ENCODE assay signal across 8 cellular contexts in the genomic region with DNA sequence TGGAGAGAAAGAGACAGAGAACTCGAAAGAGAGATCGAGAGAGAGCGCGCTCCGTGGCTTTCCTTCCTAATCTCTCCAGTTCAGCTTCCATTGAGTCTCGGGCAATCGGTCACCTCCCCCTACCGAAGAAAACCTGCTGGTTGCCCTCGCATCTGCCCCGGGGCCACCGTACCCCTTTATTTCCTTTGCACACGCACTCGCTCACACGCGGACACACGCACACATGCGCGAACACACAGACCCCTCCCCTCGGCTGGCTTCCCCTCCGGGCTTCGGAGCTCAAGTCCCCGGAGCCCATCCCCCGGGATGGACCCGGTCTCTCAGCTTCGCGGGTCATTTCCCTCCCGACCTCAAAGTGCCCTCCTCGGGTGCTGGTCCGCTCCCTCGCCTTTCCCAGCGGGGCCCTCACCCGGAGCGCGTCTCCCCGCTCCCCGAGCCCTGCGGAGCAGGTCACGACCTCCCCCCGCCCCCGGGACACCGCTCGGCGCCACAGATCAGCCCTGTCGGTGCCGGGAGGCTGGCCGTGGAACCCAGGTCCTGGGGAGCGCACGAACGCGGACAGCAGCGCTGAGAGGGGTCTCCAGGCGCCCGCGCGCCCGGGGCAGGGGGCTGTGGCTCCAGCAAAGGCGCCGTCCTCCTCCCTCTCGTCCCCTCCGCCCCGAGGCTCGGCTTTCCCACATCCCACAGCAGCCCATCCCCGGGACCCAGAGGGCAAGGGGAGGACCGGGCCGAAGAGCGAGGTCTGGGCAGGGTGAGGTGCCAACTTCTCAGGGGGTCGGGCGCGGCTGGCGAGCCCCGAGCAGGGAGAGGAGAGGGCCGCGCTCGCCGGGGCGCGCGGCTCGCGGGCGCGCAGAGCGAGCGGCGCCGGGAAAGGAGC. TPM values are rescaled to one million over a fixed set of nuclear protein-coding genes. Genes with fewer than 3 reads are reported as not detected.
DNase-seq lines count a peak whose midpoint lies in the region; ATAC-seq and TF ChIP-seq lines count a peak whose summit lies in the region.

No MANE protein-coding gene starts in this region.

- BruUV-seq in A673 (replicated peaks; lab: Mats Ljungman, UMichigan) = no TSS peak

- peak overlapping the region; percentile 100 for H3K18ac ChIP-seq in neuronal stem cell (ENCODE audit: low read length)

- peak overlapping the region; percentile 89 for H3K23ac ChIP-seq in neuronal stem cell (ENCODE audit: low read depth, low read length, poor library complexity)

- no peaks in the 10 kb centered on the region for H3K9me3 ChIP-seq in A673 (ENCODE audit: low read depth, low read length, poor library complexity, severe bottlenecking)
- no peaks in the 10 kb centered on the region for H3K9me3 ChIP-seq in HEK293 (ENCODE audit: control insufficient read depth, insufficient read depth, low read depth, low read length)
- H3K9me3 ChIP-seq in gastroesophageal sphincter = no peaks in the 10 kb centered on the region
- no peaks in the 10 kb centered on the region for H3K9me3 ChIP-seq in neuronal stem cell (replicated peaks in 1 of 2; ENCODE audit: control insufficient read depth in 2 of 2, insufficient read depth in 1 of 2, low read depth in 1 of 2, low read length in 2 of 2)

- H3K4me1 ChIP-seq in A673 (ENCODE audit: insufficient read depth, low read length, poor library complexity, severe bottlenecking) (peaks cover 10% of the 10 kb centered on the region), HEK293 (ENCODE audit: control insufficient read depth, insufficient read depth, low read length) (peaks cover 5% of the 10 kb centered on the region; the same call in 1 of the 2 replicates), gastroesophageal sphincter (peaks cover 0 to 34% (median 12%) of the 10 kb centered on the region in 3 donors), neuronal stem cell (ENCODE audit: control insufficient read depth in 2 of 2, insufficient read depth in 1 of 2, low read depth in 1 of 2, low read length in 2 of 2) (peaks cover 3 to 16% of the 10 kb centered on the region in 2 donors)

- TF ChIP-seq POLR2A in gastroesophageal sphincter (IDR thresholded peaks at IDR 0.05) = no peak

- H3K36me3 ChIP-seq in A673 (ENCODE audit: insufficient read depth, low read length, poor library complexity, severe bottlenecking) (no peaks in the 10 kb centered on the region), HEK293 (ENCODE audit: control insufficient read depth in 2 of 2, insufficient read depth in 1 of 2, low read length in 2 of 2) (no peaks in the 10 kb centered on the region), gastroesophageal sphincter (no peaks in the 10 kb centered on the region), neuronal stem cell (replicated peaks in 1 of 2; ENCODE audit: control insufficient read depth in 2 of 2, insufficient read depth in 2 of 2, low read length in 2 of 2) (no peaks in the 10 kb centered on the region)

- no peak for TF ChIP-seq CTCF in A673 (conservative IDR thresholded peaks at IDR 0.05; ENCODE audit: low read depth, low read length)
- TF ChIP-seq CTCF in HEK293 (tag by site-specific recombination; IDR thresholded peaks at IDR 0.05) = no peak
- TF ChIP-seq CTCF in gastroesophageal sphincter (IDR thresholded peaks at IDR 0.05) = no peak

- WGBS in gastroesophageal sphincter (ENCODE audit: low coverage in 1 of 2), 2 donors = 0 to 1% methylated on average over 12 to 22 of the region's 86 CpGs
- WGBS in neuronal stem cell (ENCODE audit: extremely low coverage in 2 of 2, insufficient read length in 2 of 2, insufficient replicate concordance in 1 of 2), 2 donors = no CpG with 5 or more reads among the region's 86 CpGs

- H3K4me1 Mint-ChIP-seq in activated CD4-positive, alpha-beta memory T cell treated with anti-CD3 and anti-CD28 coated beads, Interleukin-2, amount 10 ng/mL, durations not matched to agents 7 days and 5 days = peaks cover 20% of the 10 kb centered on the region

- peaks cover 5% of the 10 kb centered on the region for H3K36me3 Mint-ChIP-seq in activated CD4-positive, alpha-beta memory T cell treated with anti-CD3 and anti-CD28 coated beads, Interleukin-2, amount 10 ng/mL, durations not matched to agents 7 days and 5 days (ENCODE audit: low read depth)

- H3K9me3 Mint-ChIP-seq in activated CD4-positive, alpha-beta memory T cell treated with anti-CD3 and anti-CD28 coated beads, Interleukin-2, amount 10 ng/mL, durations not matched to agents 7 days and 5 days = no peaks in the 10 kb centered on the region

- peak overlapping the region; percentile 78 for H3K4me2 ChIP-seq in neuronal stem cell (ENCODE audit: insufficient read depth, low read length, poor library complexity, severe bottlenecking)

- H3K27ac Mint-ChIP-seq in activated CD4-positive, alpha-beta memory T cell treated with anti-CD3 and anti-CD28 coated beads, Interleukin-2, amount 10 ng/mL, durations not matched to agents 7 days and 5 days = peak overlapping the region; percentile 16

- intact Hi-C loops in A673 (cut with micrococcal nuclease; ENCODE audit: unreplicated experiment) = loop anchor here (10.0 kb wide), 1 partner anchor 240 kb away; no protein-coding TSS in a partner anchor

- peaks cover 96% of the 10 kb centered on the region for H3K27me3 ChIP-seq in A673 (replicated peaks; ENCODE audit: insufficient read depth, low read depth, low read length, poor library complexity)
- peaks cover 66% of the 10 kb centered on the region for H3K27me3 ChIP-seq in gastroesophageal sphincter
- no peaks in the 10 kb centered on the region for H3K27me3 ChIP-seq in neuronal stem cell (ENCODE audit: control insufficient read depth in 3 of 3, insufficient read depth in 3 of 3, low read depth in 1 of 3, low read length in 3 of 3)

- ATAC-seq in gastroesophageal sphincter = peak; percentile 2
- ATAC-seq in GM19463 (IDR thresholded peaks at IDR 0.05; ENCODE audit: unreplicated experiment) = no peak
- ATAC-seq in GM18870 (IDR thresholded peaks at IDR 0.05; ENCODE audit: unreplicated experiment) = no peak

- CTCF ChIA-PET in A673 (lab: Charles Lee) = no interaction called here
- CTCF ChIA-PET in HEK293 (lab: Yijun Ruan, JAX) = interaction anchor here (0.6 to 1.6 kb wide), 3 partner anchors 370 to 622 kb away, joined by 3 read pairs; no protein-coding TSS in a partner anchor
- CTCF ChIA-PET in activated CD4-positive, alpha-beta memory T cell treated with anti-CD3 and anti-CD28 coated beads, Interleukin-2, amount 10 ng/mL, durations not matched to agents 7 days and 5 days (lab: Charles Lee) = no interaction called here

- no peak overlapping the region for H4K8ac ChIP-seq in neuronal stem cell (ENCODE audit: low read depth, low read length)

- H2AK5ac ChIP-seq in neuronal stem cell (ENCODE audit: low read depth, low read length) = peak overlapping the region; percentile 97

- H3K27ac ChIP-seq in A673 (ENCODE audit: low read depth, low read length, poor library complexity, severe bottlenecking) (no peak overlapping the region), HEK293 (ENCODE audit: extremely low read depth, low read depth, low read length) (peak overlapping the region; percentile 92), gastroesophageal sphincter (peak overlapping the region in 3 of 4 donors; percentile 43 to 71 (median 57)), neuronal stem cell (replicated peaks; ENCODE audit: low read length) (peak overlapping the region; percentile 93)

- peak overlapping the region; percentile 97 for H2BK15ac ChIP-seq in neuronal stem cell (ENCODE audit: low read length)

- H3K4me3 ChIP-seq in A673 (ENCODE audit: low read depth, low read length, poor library complexity, severe bottlenecking) = peak overlapping the region; percentile 49
- H3K4me3 ChIP-seq in HEK293 (ENCODE audit: low read depth, low read length) = peak overlapping the region; percentile 88
- peak overlapping the region; percentile 32 to 60 for H3K4me3 ChIP-seq in gastroesophageal sphincter
- peak overlapping the region; percentile 90 to 100 for H3K4me3 ChIP-seq in neuronal stem cell (ENCODE audit: low read length in 2 of 2)

- H4K91ac ChIP-seq in neuronal stem cell (ENCODE audit: low read depth, low read length, poor library complexity) = peak overlapping the region; percentile 12

- H3K14ac ChIP-seq in neuronal stem cell (ENCODE audit: low read length) = peak overlapping the region; percentile 100

- H3K79me1 ChIP-seq in neuronal stem cell (ENCODE audit: low read depth, low read length) = peaks cover 10% of the 10 kb centered on the region

- peak overlapping the region; percentile 99 for H2BK120ac ChIP-seq in neuronal stem cell (ENCODE audit: low read depth, low read length)

- H3K9ac ChIP-seq in neuronal stem cell (ENCODE audit: low read depth, low read length, poor library complexity) = peak overlapping the region; percentile 99

- H2AFZ ChIP-seq in neuronal stem cell (ENCODE audit: low read length) = peak overlapping the region; percentile 91

- peak overlapping the region; percentile 99 for H2BK5ac ChIP-seq in neuronal stem cell (ENCODE audit: low read length)

- H3K27me3 Mint-ChIP-seq in activated CD4-positive, alpha-beta memory T cell treated with anti-CD3 and anti-CD28 coated beads, Interleukin-2, amount 10 ng/mL, durations not matched to agents 7 days and 5 days = peaks cover 51% of the 10 kb centered on the region

- DNase-seq in A673 (ENCODE audit: low spot score) (peak; percentile 23), neuronal stem cell (ENCODE audit: low spot score) (no peak), KG1 (lab: John Stamatoyannopoulos, UW) (no peak)
- DNase-seq in activated CD4-positive, alpha-beta memory T cell treated with anti-CD3 and anti-CD28 coated beads, Interleukin-2, amount 10 ng/mL, durations not matched to agents 7 days and 5 days = no peak

- POLR2A ChIA-PET in A673 (lab: Charles Lee; ENCODE audit: low non-redundant PET) (no interaction called here), HEK293 (lab: Yijun Ruan, JAX) (no interaction called here)
- POLR2A ChIA-PET in activated CD4-positive, alpha-beta memory T cell treated with anti-CD3 and anti-CD28 coated beads, Interleukin-2, amount 10 ng/mL, durations not matched to agents 7 days and 5 days (lab: Charles Lee) = no interaction called here

- no peak for TF ChIP-seq EP300 in gastroesophageal sphincter (IDR thresholded peaks at IDR 0.05)

- H3K4ac ChIP-seq in neuronal stem cell (ENCODE audit: low read length) = peak overlapping the region; percentile 84

- peak overlapping the region; percentile 47 for H3K4me3 Mint-ChIP-seq in activated CD4-positive, alpha-beta memory T cell treated with anti-CD3 and anti-CD28 coated beads, Interleukin-2, amount 10 ng/mL, durations not matched to agents 7 days and 5 days

- H2BK12ac ChIP-seq in neuronal stem cell (ENCODE audit: low read length) = peak overlapping the region; percentile 98

TF ChIP-seq in HEK293, 187 proteins besides CTCF, POLR2A, EP300 and RAD21 (continues in another document):
- no peak for TF ChIP-seq ZNF777 (tag by site-specific recombination; IDR thresholded peaks at IDR 0.05; ENCODE audit: borderline replicate concordance)
- TF ChIP-seq KLF7 (tag by site-specific recombination; IDR thresholded peaks at IDR 0.05; ENCODE audit: borderline replicate concordance) = no peak
- peak; percentile 40 for TF ChIP-seq ZEB2 (tag by site-specific recombination; IDR thresholded peaks at IDR 0.05)

RNA-seq across cellular contexts. Expression of a gene that starts 1.8 kb away (rescaled TPM):
- total RNA-seq in A673 (2021) (0.11 and 0.22 TPM in 2 replicates), gastroesophageal sphincter (1 to 10 TPM; 1.1 to 2.1 (median 1.7) TPM)
- not detected for total RNA-seq in activated CD4-positive, alpha-beta memory T cell treated with anti-CD3 and anti-CD28 coated beads, Interleukin-2, amount 10 ng/mL, durations not matched to agents 7 days and 5 days
- 17.9 TPM for polyA plus RNA-seq in neuronal stem cell (2013, experiment 1 of 2)
- polyA plus RNA-seq in neuronal stem cell (2013, experiment 2 of 2) = 19.5 TPM
